Comparison of ENCODE assay signal across 8 cellular contexts in genomic region chr7:140176811-140177702, GRCh38.
DNase-seq lines count a peak whose midpoint lies in the region; ATAC-seq lines count a peak whose summit lies in the region.

A gene with protein sequence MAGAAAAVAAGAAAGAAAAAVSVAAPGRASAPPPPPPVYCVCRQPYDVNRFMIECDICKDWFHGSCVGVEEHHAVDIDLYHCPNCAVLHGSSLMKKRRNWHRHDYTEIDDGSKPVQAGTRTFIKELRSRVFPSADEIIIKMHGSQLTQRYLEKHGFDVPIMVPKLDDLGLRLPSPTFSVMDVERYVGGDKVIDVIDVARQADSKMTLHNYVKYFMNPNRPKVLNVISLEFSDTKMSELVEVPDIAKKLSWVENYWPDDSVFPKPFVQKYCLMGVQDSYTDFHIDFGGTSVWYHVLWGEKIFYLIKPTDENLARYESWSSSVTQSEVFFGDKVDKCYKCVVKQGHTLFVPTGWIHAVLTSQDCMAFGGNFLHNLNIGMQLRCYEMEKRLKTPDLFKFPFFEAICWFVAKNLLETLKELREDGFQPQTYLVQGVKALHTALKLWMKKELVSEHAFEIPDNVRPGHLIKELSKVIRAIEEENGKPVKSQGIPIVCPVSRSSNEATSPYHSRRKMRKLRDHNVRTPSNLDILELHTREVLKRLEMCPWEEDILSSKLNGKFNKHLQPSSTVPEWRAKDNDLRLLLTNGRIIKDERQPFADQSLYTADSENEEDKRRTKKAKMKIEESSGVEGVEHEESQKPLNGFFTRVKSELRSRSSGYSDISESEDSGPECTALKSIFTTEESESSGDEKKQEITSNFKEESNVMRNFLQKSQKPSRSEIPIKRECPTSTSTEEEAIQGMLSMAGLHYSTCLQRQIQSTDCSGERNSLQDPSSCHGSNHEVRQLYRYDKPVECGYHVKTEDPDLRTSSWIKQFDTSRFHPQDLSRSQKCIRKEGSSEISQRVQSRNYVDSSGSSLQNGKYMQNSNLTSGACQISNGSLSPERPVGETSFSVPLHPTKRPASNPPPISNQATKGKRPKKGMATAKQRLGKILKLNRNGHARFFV (minus strand): TSS chr7:140176983. CDS start chr7:140176937, 46 bp downstream.

- DNase-seq in AG08395 (ENCODE audit: low spot score) (peak; percentile 94), NCI-H446 treated with DMSO at 0.1 percent for 48 hours (lab: John Stamatoyannopoulos, UW) (peak; percentile 80), cerebellar cortex (ENCODE audit: low spot score) (peak; percentile 86), kidney glomerular epithelial cell (lab: John Stamatoyannopoulos, UW) (peak; percentile 69)
- peak; percentile 88 for DNase-seq in activated CD4-positive, alpha-beta T cell treated with anti-CD3 and anti-CD28 coated beads for 1 hour
- DNase-seq in stimulated activated CD4-positive, alpha-beta T cell treated with anti-CD3 and anti-CD28 coated beads, Interleukin-15, amount 100 ng/mL, for 1 hour (ENCODE audit: low read depth in 1 of 2, low spot score in 1 of 2): peak; percentile 84 to 90

- ATAC-seq in GM19025 (IDR thresholded peaks at IDR 0.05; ENCODE audit: low read depth, unreplicated experiment) (peak; percentile 72), HG03196 (IDR thresholded peaks at IDR 0.05; ENCODE audit: unreplicated experiment) (peak; percentile 77)

Comparison
In these comparisons a context has a peak if more than half of its experiments do, and no peak if none do; other contexts are left out.
1. Peak in every context shown above with its lines: DNase-seq and ATAC-seq.